In the genomic region with DNA sequence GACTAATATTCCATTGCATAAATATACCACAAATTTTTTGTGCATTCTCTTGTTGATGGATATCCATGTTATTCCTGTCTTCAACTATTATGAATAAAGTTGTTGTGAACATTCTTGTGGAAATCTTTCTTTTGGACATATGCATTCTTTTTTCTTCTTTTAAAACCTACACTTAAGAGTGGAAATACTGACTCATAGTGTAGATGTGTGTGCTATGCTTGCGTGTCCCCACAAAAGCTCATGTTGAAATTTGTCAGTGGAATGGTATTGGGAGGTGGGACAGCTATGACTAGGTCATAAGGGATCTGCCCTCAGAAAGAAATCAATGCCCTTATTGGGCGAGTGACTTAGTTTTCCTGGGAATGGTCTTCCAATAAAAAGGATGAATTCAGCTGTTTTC, we compare ENCODE assay signal across 18 cellular contexts.
DNase-seq lines count a peak whose midpoint lies in the region; ATAC-seq and TF ChIP-seq lines count a peak whose summit lies in the region.
"Had no signal": no experiment of that assay in that cellular context is flagged by ENCODE, and none has a peak within 500 bp of the region (broad histone marks: within the 10 kb centered on the region; RNA-seq: fewer than 3 reads in every experiment).

No MANE protein-coding gene starts in this region.

- intact Hi-C loops in activated CD4-positive, alpha-beta T cell treated with anti-CD3 and anti-CD28 coated beads, Interleukin-2, amount 10 ng/mL, durations not matched to agents 24 days and 14 days (cut with micrococcal nuclease) = no loop called here

- H3K36me3 Mint-ChIP-seq in activated CD4-positive, alpha-beta T cell treated with anti-CD3 and anti-CD28 coated beads, Interleukin-2, amount 10 ng/mL, durations not matched to agents 24 days and 14 days (ENCODE audit: low read depth) = no peaks in the 10 kb centered on the region
- H3K36me3 Mint-ChIP-seq in osteocyte (ENCODE audit: unreplicated experiment) = no peaks in the 10 kb centered on the region
- H3K36me3 Mint-ChIP-seq: neural progenitor cell, WTC11 had no signal

- H3K9me3 Mint-ChIP-seq in activated CD4-positive, alpha-beta T cell treated with anti-CD3 and anti-CD28 coated beads, Interleukin-2, amount 10 ng/mL, durations not matched to agents 24 days and 14 days = no peaks in the 10 kb centered on the region
- H3K9me3 Mint-ChIP-seq in osteocyte (ENCODE audit: unreplicated experiment) = no peaks in the 10 kb centered on the region
- H3K9me3 Mint-ChIP-seq: activated T-cell treated with anti-CD3 and anti-CD28 coated beads, Interleukin-2, amount 50 U/mL, for 72 hours; neural progenitor cell; WTC11 had no signal

- H3K4me1 Mint-ChIP-seq in activated CD4-positive, alpha-beta T cell treated with anti-CD3 and anti-CD28 coated beads, Interleukin-2, amount 10 ng/mL, durations not matched to agents 24 days and 14 days = peaks cover 40% of the 10 kb centered on the region
- peaks cover 46% of the 10 kb centered on the region for H3K4me1 Mint-ChIP-seq in osteocyte (ENCODE audit: unreplicated experiment)

- TF ChIP-seq CTCF in choroid plexus epithelial cell (conservative IDR thresholded peaks at IDR 0.05; ENCODE audit: low read depth, low read length) (no peak), osteocyte (IDR thresholded peaks at IDR 0.05) (no peak)

- no peak overlapping the region for H3K4me3 ChIP-seq in choroid plexus epithelial cell (ENCODE audit: low read depth, low read length)
- H3K4me3 ChIP-seq: colonic mucosa, left lung, neural progenitor cell had no signal

- peak overlapping the region; percentile 4 for H3K27ac Mint-ChIP-seq in activated CD4-positive, alpha-beta T cell treated with anti-CD3 and anti-CD28 coated beads, Interleukin-2, amount 10 ng/mL, durations not matched to agents 24 days and 14 days
- H3K27ac Mint-ChIP-seq in osteocyte (ENCODE audit: unreplicated experiment) = peak overlapping the region; percentile 92
- H3K27ac Mint-ChIP-seq: activated T-cell treated with anti-CD3 and anti-CD28 coated beads, Interleukin-2, amount 50 U/mL, for 72 hours; neural progenitor cell; WTC11 had no signal

- ATAC-seq in GM19463 (IDR thresholded peaks at IDR 0.05; ENCODE audit: unreplicated experiment) = no peak
- ATAC-seq: activated T-cell treated with anti-CD3 and anti-CD28 coated beads, Interleukin-2, amount 50 U/mL, for 72 hours; left lung; WTC11 had no signal

- H3K4me3 Mint-ChIP-seq in activated CD4-positive, alpha-beta T cell treated with anti-CD3 and anti-CD28 coated beads, Interleukin-2, amount 10 ng/mL, durations not matched to agents 24 days and 14 days = no peak overlapping the region
- no peak overlapping the region for H3K4me3 Mint-ChIP-seq in osteocyte (ENCODE audit: unreplicated experiment)
- H3K4me3 Mint-ChIP-seq: neural progenitor cell, WTC11 had no signal

- no peaks in the 10 kb centered on the region for H3K27me3 Mint-ChIP-seq in activated CD4-positive, alpha-beta T cell treated with anti-CD3 and anti-CD28 coated beads, Interleukin-2, amount 10 ng/mL, durations not matched to agents 24 days and 14 days
- H3K27me3 Mint-ChIP-seq in osteocyte (ENCODE audit: unreplicated experiment) = no peaks in the 10 kb centered on the region

- DNase-seq in activated CD4-positive, alpha-beta T cell treated with anti-CD3 and anti-CD28 coated beads, Interleukin-2, amount 10 ng/mL, durations not matched to agents 24 days and 14 days = no peak
- no peak for DNase-seq in activated CD4-positive, alpha-beta T cell treated with anti-CD3 and anti-CD28 coated beads for 4 hours
- DNase-seq in RPMI7951 (ENCODE audit: low read depth) = peak; percentile 87
- peak; percentile 86 for DNase-seq in choroid plexus epithelial cell (ENCODE audit: low read depth)
- DNase-seq in osteocyte (ENCODE audit: extremely low spot score, unreplicated experiment) = no peak
- no peak for DNase-seq in activated effector memory CD4-positive, alpha-beta T cell treated with anti-CD3 and anti-CD28 coated beads, Interleukin-2, amount 50 U/mL, for 16 hours
- no peak for DNase-seq in T1000 (lab: John Stamatoyannopoulos, UW)
- DNase-seq: 8988T; activated T-cell treated with anti-CD3 and anti-CD28 coated beads, Interleukin-2, amount 50 U/mL, for 72 hours; colonic mucosa; DMS153; H7; left lung; NCI-H1694; stimulated activated CD4-positive, alpha-beta T cell treated with anti-CD3 and anti-CD28 coated beads, Interleukin-12 subunit alpha, Interleukin-12 subunit beta, amount 100 ng/mL, for 4 hours had no signal

Comparison
In these comparisons a context has a peak if more than half of its experiments do, and no peak if none do; other contexts are left out.
1. DNase-seq: peak in RPMI7951 (single experiment) and choroid plexus epithelial cell (single experiment); none in activated CD4-positive, alpha-beta T cell treated with anti-CD3 and anti-CD28 coated beads, Interleukin-2, amount 10 ng/mL, durations not matched to agents 24 days and 14 days (single experiment), activated CD4-positive, alpha-beta T cell treated with anti-CD3 and anti-CD28 coated beads for 4 hours (0 of 2), osteocyte (single experiment), activated effector memory CD4-positive, alpha-beta T cell treated with anti-CD3 and anti-CD28 coated beads, Interleukin-2, amount 50 U/mL, for 16 hours (single experiment) and T1000 (single experiment).